ENCODE assay signal across 8 cellular contexts in genomic region chr1:228073061-228073869, GRCh38.
"Had no signal": no experiment of that assay in that cellular context is flagged by ENCODE, and none has a peak within 500 bp of the region (broad histone marks: within the 10 kb centered on the region; RNA-seq: fewer than 3 reads in every experiment).

No MANE protein-coding gene starts in this region.

- H3K4me1 ChIP-seq: ascending aorta, esophagus squamous epithelium had no signal

- H3K36me3 ChIP-seq: ascending aorta, esophagus squamous epithelium, ovary, tibial artery had no signal

- DNase-seq: activated CD8-positive, alpha-beta memory T cell treated with anti-CD3 and anti-CD28 coated beads, Interleukin-2, amount 10 ng/mL, durations not matched to agents 7 days and 5 days; activated gamma-delta T cell treated with Interleukin-2 at 50 U/mL for 16 hours; activated T-cell treated with anti-CD3 and anti-CD28 coated beads, Interleukin-2, amount 50 U/mL, for 24 hours; esophagus squamous epithelium; stimulated activated CD4-positive, alpha-beta T cell treated with anti-CD3 and anti-CD28 coated beads, Interleukin-4, amount 100 ng/mL, for 4 hours had no signal

- H3K27me3 ChIP-seq: ascending aorta, ovary had no signal

- H3K9me3 ChIP-seq: ascending aorta, esophagus squamous epithelium, ovary, tibial artery had no signal

- H3K27ac ChIP-seq: ascending aorta, esophagus squamous epithelium, ovary, tibial artery had no signal

- H3K4me3 ChIP-seq: ascending aorta, esophagus squamous epithelium, ovary, tibial artery had no signal
